Comparison of ENCODE assay signal across 1 cellular context in the genomic region with DNA sequence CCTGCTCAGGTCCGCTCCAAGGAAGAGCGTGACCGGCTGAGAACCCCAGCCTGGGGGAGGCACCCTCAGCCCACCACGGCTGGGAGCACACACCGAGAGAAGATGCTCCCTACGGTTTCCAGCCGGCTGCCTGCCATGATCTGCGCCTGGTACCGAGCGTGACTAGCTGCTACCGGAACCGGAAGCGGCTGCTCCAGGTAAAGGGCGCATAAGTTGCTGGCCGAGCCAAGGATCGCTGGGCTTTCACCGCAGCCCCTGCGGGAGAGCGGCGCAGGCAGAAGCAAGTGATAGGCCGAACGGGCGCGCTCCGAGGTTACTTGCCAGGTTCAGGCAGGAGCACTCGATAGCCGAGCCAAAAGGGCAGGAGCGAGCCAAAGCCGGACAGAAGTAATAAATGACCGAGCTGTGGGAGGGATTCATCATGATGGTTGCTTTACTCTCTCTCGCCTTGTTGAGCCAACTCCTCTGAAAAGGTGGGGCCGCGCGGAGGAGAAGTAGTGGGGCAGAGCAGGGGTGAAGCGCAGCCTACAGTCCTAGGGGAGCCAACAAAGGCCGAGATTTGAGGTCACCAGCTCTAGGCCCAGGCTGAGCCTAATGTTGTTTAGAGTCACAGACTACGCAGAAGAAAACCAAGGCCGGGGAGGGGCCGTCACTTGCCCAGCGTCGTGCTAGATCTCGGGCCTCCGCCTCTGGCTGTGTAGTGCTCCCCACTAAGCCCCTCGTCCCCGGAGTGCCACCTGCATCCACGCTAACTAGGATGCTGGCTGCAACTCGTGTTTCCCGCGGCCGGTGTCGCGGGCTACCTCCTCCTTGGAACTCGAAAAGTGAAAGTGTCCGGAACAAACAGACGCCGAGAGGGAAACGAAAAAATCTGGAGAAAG.
TF ChIP-seq lines count a peak whose summit lies in the region.

A gene (minus strand): TSS at position 171 of the 881 bp plus-strand sequence. CDS start 34 bp downstream, at position 137.

TF ChIP-seq in K562, 482 proteins besides CTCF, POLR2A, EP300 and RAD21 (continued from another document and continues in another):
- TF ChIP-seq, protein P1, sequence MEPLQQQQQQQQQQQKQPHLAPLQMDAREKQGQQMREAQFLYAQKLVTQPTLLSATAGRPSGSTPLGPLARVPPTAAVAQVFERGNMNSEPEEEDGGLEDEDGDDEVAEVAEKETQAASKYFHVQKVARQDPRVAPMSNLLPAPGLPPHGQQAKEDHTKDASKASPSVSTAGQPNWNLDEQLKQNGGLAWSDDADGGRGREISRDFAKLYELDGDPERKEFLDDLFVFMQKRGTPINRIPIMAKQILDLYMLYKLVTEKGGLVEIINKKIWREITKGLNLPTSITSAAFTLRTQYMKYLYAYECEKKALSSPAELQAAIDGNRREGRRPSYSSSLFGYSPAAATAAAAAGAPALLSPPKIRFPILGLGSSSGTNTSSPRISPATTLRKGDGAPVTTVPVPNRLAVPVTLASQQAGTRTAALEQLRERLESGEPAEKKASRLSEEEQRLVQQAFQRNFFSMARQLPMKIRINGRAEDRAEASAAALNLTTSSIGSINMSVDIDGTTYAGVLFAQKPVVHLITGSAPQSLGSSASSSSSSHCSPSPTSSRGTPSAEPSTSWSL (CRISPR knock-in tag; IDR thresholded peaks at IDR 0.05; ENCODE audit: borderline replicate concordance), result no peak
- peak; percentile 86 for TF ChIP-seq RNF2 (IDR thresholded peaks at IDR 0.05)
- no peak for TF ChIP-seq ZNF347 (CRISPR knock-in tag; IDR thresholded peaks at IDR 0.05; ENCODE audit: low read depth)
- no peak for TF ChIP-seq CAMTA2 (CRISPR knock-in tag; conservative IDR thresholded peaks at IDR 0.05)
- TF ChIP-seq, protein P2, sequence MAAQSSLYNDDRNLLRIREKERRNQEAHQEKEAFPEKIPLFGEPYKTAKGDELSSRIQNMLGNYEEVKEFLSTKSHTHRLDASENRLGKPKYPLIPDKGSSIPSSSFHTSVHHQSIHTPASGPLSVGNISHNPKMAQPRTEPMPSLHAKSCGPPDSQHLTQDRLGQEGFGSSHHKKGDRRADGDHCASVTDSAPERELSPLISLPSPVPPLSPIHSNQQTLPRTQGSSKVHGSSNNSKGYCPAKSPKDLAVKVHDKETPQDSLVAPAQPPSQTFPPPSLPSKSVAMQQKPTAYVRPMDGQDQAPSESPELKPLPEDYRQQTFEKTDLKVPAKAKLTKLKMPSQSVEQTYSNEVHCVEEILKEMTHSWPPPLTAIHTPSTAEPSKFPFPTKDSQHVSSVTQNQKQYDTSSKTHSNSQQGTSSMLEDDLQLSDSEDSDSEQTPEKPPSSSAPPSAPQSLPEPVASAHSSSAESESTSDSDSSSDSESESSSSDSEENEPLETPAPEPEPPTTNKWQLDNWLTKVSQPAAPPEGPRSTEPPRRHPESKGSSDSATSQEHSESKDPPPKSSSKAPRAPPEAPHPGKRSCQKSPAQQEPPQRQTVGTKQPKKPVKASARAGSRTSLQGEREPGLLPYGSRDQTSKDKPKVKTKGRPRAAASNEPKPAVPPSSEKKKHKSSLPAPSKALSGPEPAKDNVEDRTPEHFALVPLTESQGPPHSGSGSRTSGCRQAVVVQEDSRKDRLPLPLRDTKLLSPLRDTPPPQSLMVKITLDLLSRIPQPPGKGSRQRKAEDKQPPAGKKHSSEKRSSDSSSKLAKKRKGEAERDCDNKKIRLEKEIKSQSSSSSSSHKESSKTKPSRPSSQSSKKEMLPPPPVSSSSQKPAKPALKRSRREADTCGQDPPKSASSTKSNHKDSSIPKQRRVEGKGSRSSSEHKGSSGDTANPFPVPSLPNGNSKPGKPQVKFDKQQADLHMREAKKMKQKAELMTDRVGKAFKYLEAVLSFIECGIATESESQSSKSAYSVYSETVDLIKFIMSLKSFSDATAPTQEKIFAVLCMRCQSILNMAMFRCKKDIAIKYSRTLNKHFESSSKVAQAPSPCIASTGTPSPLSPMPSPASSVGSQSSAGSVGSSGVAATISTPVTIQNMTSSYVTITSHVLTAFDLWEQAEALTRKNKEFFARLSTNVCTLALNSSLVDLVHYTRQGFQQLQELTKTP (IDR thresholded peaks at IDR 0.05; ENCODE audit: low read depth in 1 of 2, partially characterized antibody in 2 of 2), result peak in 1 of 2 experiments; percentile 73
- TF ChIP-seq, protein P3, sequence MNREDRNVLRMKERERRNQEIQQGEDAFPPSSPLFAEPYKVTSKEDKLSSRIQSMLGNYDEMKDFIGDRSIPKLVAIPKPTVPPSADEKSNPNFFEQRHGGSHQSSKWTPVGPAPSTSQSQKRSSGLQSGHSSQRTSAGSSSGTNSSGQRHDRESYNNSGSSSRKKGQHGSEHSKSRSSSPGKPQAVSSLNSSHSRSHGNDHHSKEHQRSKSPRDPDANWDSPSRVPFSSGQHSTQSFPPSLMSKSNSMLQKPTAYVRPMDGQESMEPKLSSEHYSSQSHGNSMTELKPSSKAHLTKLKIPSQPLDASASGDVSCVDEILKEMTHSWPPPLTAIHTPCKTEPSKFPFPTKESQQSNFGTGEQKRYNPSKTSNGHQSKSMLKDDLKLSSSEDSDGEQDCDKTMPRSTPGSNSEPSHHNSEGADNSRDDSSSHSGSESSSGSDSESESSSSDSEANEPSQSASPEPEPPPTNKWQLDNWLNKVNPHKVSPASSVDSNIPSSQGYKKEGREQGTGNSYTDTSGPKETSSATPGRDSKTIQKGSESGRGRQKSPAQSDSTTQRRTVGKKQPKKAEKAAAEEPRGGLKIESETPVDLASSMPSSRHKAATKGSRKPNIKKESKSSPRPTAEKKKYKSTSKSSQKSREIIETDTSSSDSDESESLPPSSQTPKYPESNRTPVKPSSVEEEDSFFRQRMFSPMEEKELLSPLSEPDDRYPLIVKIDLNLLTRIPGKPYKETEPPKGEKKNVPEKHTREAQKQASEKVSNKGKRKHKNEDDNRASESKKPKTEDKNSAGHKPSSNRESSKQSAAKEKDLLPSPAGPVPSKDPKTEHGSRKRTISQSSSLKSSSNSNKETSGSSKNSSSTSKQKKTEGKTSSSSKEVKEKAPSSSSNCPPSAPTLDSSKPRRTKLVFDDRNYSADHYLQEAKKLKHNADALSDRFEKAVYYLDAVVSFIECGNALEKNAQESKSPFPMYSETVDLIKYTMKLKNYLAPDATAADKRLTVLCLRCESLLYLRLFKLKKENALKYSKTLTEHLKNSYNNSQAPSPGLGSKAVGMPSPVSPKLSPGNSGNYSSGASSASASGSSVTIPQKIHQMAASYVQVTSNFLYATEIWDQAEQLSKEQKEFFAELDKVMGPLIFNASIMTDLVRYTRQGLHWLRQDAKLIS (CRISPR knock-in tag; IDR thresholded peaks at IDR 0.05), result peak; percentile 94; the same call in 1 of the 2 replicates
- TF ChIP-seq GATAD2B (IDR thresholded peaks at IDR 0.05; ENCODE audit: borderline replicate concordance), result no peak
- no peak for TF ChIP-seq ZNF121 (CRISPR knock-in tag; conservative IDR thresholded peaks at IDR 0.05)
- TF ChIP-seq U2AF1 (optimal IDR thresholded peaks at IDR 0.05; ENCODE audit: low read depth, low read length), result no peak
- peak; percentile 76 for TF ChIP-seq ZNF431 (CRISPR knock-in tag; IDR thresholded peaks at IDR 0.05)
- TF ChIP-seq, protein P4, sequence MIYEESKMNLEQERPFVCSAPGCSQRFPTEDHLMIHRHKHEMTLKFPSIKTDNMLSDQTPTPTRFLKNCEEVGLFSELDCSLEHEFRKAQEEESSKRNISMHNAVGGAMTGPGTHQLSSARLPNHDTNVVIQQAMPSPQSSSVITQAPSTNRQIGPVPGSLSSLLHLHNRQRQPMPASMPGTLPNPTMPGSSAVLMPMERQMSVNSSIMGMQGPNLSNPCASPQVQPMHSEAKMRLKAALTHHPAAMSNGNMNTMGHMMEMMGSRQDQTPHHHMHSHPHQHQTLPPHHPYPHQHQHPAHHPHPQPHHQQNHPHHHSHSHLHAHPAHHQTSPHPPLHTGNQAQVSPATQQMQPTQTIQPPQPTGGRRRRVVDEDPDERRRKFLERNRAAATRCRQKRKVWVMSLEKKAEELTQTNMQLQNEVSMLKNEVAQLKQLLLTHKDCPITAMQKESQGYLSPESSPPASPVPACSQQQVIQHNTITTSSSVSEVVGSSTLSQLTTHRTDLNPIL (CRISPR knock-in tag; IDR thresholded peaks at IDR 0.05), result no peak
- TF ChIP-seq, protein P5, sequence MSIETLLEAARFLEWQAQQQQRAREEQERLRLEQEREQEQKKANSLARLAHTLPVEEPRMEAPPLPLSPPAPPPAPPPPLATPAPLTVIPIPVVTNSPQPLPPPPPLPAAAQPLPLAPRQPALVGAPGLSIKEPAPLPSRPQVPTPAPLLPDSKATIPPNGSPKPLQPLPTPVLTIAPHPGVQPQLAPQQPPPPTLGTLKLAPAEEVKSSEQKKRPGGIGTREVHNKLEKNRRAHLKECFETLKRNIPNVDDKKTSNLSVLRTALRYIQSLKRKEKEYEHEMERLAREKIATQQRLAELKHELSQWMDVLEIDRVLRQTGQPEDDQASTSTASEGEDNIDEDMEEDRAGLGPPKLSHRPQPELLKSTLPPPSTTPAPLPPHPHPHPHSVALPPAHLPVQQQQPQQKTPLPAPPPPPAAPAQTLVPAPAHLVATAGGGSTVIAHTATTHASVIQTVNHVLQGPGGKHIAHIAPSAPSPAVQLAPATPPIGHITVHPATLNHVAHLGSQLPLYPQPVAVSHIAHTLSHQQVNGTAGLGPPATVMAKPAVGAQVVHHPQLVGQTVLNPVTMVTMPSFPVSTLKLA (conservative IDR thresholded peaks at IDR 0.05), result peak; percentile 90 to 94
- TF ChIP-seq ETV5 (CRISPR knock-in tag; IDR thresholded peaks at IDR 0.05; ENCODE audit: low read depth), result peak; percentile 88
- peak; percentile 67 to 73; a peak in 2 of 4 replicates for TF ChIP-seq TBL1XR1 (IDR thresholded peaks at IDR 0.05; ENCODE audit: low read length in 2 of 2)
- 0 out of 2 replicates have a peak, but pooled peaks have one; percentile 31 for TF ChIP-seq NCOA1 (IDR thresholded peaks at IDR 0.05; ENCODE audit: low read depth)
- peak; percentile 43; the same call in 1 of the 2 replicates for TF ChIP-seq NFRKB (IDR thresholded peaks at IDR 0.05; ENCODE audit: low read depth)
- TF ChIP-seq SIRT6 (IDR thresholded peaks at IDR 0.05; ENCODE audit: low read depth, low read length), result no peak
- TF ChIP-seq POLR2G (IDR thresholded peaks at IDR 0.05; ENCODE audit: low read depth, low read length), result peak; percentile 87
- TF ChIP-seq KDM1A (IDR thresholded peaks at IDR 0.05), result peak in 1 of 2 experiments; percentile 25; a peak in 1 of 4 replicates
- TF ChIP-seq, protein P6, sequence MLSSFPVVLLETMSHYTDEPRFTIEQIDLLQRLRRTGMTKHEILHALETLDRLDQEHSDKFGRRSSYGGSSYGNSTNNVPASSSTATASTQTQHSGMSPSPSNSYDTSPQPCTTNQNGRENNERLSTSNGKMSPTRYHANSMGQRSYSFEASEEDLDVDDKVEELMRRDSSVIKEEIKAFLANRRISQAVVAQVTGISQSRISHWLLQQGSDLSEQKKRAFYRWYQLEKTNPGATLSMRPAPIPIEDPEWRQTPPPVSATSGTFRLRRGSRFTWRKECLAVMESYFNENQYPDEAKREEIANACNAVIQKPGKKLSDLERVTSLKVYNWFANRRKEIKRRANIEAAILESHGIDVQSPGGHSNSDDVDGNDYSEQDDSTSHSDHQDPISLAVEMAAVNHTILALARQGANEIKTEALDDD (IDR thresholded peaks at IDR 0.05), result 0 out of 2 replicates have a peak, but pooled peaks have one; percentile 30
- TF ChIP-seq, protein P7, sequence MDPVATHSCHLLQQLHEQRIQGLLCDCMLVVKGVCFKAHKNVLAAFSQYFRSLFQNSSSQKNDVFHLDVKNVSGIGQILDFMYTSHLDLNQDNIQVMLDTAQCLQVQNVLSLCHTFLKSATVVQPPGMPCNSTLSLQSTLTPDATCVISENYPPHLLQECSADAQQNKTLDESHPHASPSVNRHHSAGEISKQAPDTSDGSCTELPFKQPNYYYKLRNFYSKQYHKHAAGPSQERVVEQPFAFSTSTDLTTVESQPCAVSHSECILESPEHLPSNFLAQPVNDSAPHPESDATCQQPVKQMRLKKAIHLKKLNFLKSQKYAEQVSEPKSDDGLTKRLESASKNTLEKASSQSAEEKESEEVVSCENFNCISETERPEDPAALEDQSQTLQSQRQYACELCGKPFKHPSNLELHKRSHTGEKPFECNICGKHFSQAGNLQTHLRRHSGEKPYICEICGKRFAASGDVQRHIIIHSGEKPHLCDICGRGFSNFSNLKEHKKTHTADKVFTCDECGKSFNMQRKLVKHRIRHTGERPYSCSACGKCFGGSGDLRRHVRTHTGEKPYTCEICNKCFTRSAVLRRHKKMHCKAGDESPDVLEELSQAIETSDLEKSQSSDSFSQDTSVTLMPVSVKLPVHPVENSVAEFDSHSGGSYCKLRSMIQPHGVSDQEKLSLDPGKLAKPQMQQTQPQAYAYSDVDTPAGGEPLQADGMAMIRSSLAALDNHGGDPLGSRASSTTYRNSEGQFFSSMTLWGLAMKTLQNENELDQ (CRISPR knock-in tag; IDR thresholded peaks at IDR 0.05; ENCODE audit: borderline replicate concordance), result no peak
- peak; percentile 91 for TF ChIP-seq SUPT5H (IDR thresholded peaks at IDR 0.05)
- TF ChIP-seq, protein P8, sequence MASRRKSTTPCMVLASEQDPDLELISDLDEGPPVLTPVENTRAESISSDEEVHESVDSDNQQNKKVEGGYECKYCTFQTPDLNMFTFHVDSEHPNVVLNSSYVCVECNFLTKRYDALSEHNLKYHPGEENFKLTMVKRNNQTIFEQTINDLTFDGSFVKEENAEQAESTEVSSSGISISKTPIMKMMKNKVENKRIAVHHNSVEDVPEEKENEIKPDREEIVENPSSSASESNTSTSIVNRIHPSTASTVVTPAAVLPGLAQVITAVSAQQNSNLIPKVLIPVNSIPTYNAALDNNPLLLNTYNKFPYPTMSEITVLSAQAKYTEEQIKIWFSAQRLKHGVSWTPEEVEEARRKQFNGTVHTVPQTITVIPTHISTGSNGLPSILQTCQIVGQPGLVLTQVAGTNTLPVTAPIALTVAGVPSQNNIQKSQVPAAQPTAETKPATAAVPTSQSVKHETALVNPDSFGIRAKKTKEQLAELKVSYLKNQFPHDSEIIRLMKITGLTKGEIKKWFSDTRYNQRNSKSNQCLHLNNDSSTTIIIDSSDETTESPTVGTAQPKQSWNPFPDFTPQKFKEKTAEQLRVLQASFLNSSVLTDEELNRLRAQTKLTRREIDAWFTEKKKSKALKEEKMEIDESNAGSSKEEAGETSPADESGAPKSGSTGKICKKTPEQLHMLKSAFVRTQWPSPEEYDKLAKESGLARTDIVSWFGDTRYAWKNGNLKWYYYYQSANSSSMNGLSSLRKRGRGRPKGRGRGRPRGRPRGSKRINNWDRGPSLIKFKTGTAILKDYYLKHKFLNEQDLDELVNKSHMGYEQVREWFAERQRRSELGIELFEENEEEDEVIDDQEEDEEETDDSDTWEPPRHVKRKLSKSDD (conservative IDR thresholded peaks at IDR 0.05; ENCODE audit: low read length), result no peak
- TF ChIP-seq, protein P9, sequence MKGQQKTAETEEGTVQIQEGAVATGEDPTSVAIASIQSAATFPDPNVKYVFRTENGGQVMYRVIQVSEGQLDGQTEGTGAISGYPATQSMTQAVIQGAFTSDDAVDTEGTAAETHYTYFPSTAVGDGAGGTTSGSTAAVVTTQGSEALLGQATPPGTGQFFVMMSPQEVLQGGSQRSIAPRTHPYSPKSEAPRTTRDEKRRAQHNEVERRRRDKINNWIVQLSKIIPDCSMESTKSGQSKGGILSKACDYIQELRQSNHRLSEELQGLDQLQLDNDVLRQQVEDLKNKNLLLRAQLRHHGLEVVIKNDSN (CRISPR knock-in tag; IDR thresholded peaks at IDR 0.05), result no peak
- TF ChIP-seq TOE1 (IDR thresholded peaks at IDR 0.05; ENCODE audit: borderline replicate concordance), result peak; percentile 97
- TF ChIP-seq TOE1 (CRISPR knock-in tag; IDR thresholded peaks at IDR 0.05; ENCODE audit: borderline replicate concordance, low read depth), result no peak; the same call in 1 of the 2 replicates
- no peak for TF ChIP-seq ZNF695 (CRISPR knock-in tag; IDR thresholded peaks at IDR 0.05)
- no peak for TF ChIP-seq CBFA2T2 (conservative IDR thresholded peaks at IDR 0.05)
- no peak for TF ChIP-seq PURB (CRISPR knock-in tag; IDR thresholded peaks at IDR 0.05; ENCODE audit: low read depth)
- peak; percentile 94 for TF ChIP-seq ESRRA (IDR thresholded peaks at IDR 0.05; ENCODE audit: borderline replicate concordance, low read depth)
- TF ChIP-seq MBD2 (IDR thresholded peaks at IDR 0.05; ENCODE audit: borderline replicate concordance, low read depth), result peak; percentile 61; the same call in 1 of the 2 replicates
- TF ChIP-seq U2AF2 (optimal IDR thresholded peaks at IDR 0.05; ENCODE audit: low read depth, low read length), result no peak
- no peak for TF ChIP-seq SNRNP70 (optimal IDR thresholded peaks at IDR 0.05; ENCODE audit: low read depth, low read length)
- TF ChIP-seq ZFPM2 (CRISPR knock-in tag; IDR thresholded peaks at IDR 0.05), result no peak
